21 cellular contexts compared by ENCODE assay signal in genomic region chr9:37622462-37622861, GRCh38. TPM values are rescaled to one million over a fixed set of nuclear protein-coding genes. Genes with fewer than 3 reads are reported as not detected.
A peak's percentile ranks its signal among the peaks of the same experiment; 100 is the strongest.
DNase-seq lines count a peak whose midpoint lies in the region; ATAC-seq and TF ChIP-seq lines count a peak whose summit lies in the region.
"Had no signal": no experiment of that assay in that cellular context is flagged by ENCODE, and none has a peak within 500 bp of the region (broad histone marks: within the 10 kb centered on the region; RNA-seq: fewer than 3 reads in every experiment).

No MANE protein-coding gene starts in this region.

- no peak overlapping the region for H3K4ac ChIP-seq in IMR-90 (ENCODE audit: low read depth, low read length)

- no peak overlapping the region for H4K91ac ChIP-seq in IMR-90 (ENCODE audit: insufficient read depth, low read depth, low read length)

- H3K27me3 ChIP-seq in BLaER1 treated with 17β-estradiol and CSF1 and Interleukin-3, amounts not matched to agents 10 nM and 100 nM: no peaks in the 10 kb centered on the region
- H3K27me3 ChIP-seq in IMR-90 (ENCODE audit: control insufficient read depth, insufficient read depth, low read length): peaks cover 5% of the 10 kb centered on the region
- H3K27me3 ChIP-seq in vagina: no peaks in the 10 kb centered on the region
- H3K27me3 ChIP-seq: MG63 had no signal

- POLR2A ChIA-PET in IMR-90 (lab: Charles Lee; ENCODE audit: unreplicated experiment): no interaction called here

- no peak overlapping the region for H3K9ac ChIP-seq in BLaER1 treated with 17β-estradiol and CSF1 and Interleukin-3, amounts not matched to agents 10 nM and 100 nM
- no peak overlapping the region for H3K9ac ChIP-seq in IMR-90 (ENCODE audit: low read depth, low read length)

- no peaks in the 10 kb centered on the region for H3K36me3 ChIP-seq in BLaER1 treated with 17β-estradiol and CSF1 and Interleukin-3, amounts not matched to agents 10 nM and 100 nM
- H3K36me3 ChIP-seq in IMR-90 (ENCODE audit: control insufficient read depth, insufficient read depth, low read length): no peaks in the 10 kb centered on the region
- no peaks in the 10 kb centered on the region for H3K36me3 ChIP-seq in vagina
- H3K36me3 ChIP-seq: HAP-1, MG63 had no signal

- BruUV-seq in IMR-90 (replicated peaks; lab: Mats Ljungman, UMichigan): no TSS peak

- peaks cover 3% of the 10 kb centered on the region for H3K9me1 ChIP-seq in IMR-90 (ENCODE audit: insufficient read depth, low read length)

- H2AK5ac ChIP-seq in IMR-90 (ENCODE audit: low read depth, low read length): no peak overlapping the region

- H2AFZ ChIP-seq in IMR-90 (replicated peaks; ENCODE audit: low read length, poor library complexity): no peak overlapping the region

- H2BK5ac ChIP-seq in IMR-90 (ENCODE audit: low read depth, low read length, poor library complexity, severe bottlenecking): no peak overlapping the region

- H3K9me3 ChIP-seq in BLaER1 treated with 17β-estradiol and CSF1 and Interleukin-3, amounts not matched to agents 10 nM and 100 nM (replicated peaks in 1 of 11): no peaks in the 10 kb centered on the region
- H3K9me3 ChIP-seq in IMR-90 (ENCODE audit: control insufficient read depth, insufficient read depth, low read length): no peaks in the 10 kb centered on the region
- no peaks in the 10 kb centered on the region for H3K9me3 ChIP-seq in vagina
- H3K9me3 ChIP-seq: Caco-2, HAP-1, MG63 had no signal

- no peaks in the 10 kb centered on the region for H3K79me1 ChIP-seq in IMR-90 (ENCODE audit: low read depth in 1 of 2, low read length in 2 of 2)

- in situ Hi-C loops in IMR-90 (cut with MboI; ENCODE audit: low sequenced_read_pairs): no loop called here

- no peak overlapping the region for H3K56ac ChIP-seq in IMR-90 (ENCODE audit: extremely low read depth, insufficient read depth, low read length)

- no peaks in the 10 kb centered on the region for H4K20me1 ChIP-seq in BLaER1 treated with 17β-estradiol and CSF1 and Interleukin-3, amounts not matched to agents 10 nM and 100 nM
- no peaks in the 10 kb centered on the region for H4K20me1 ChIP-seq in IMR-90 (ENCODE audit: insufficient read depth, low read length)

- TF ChIP-seq CTCF in IMR-90 (conservative IDR thresholded peaks at IDR 0.05; ENCODE audit: low read depth, low read length) (no peak), vagina (IDR thresholded peaks at IDR 0.05) (no peak)

- dilution Hi-C loops in IMR-90 (cut with HindIII; ENCODE audit: low sequenced_read_pairs, unreplicated experiment): no loop called here

- peaks cover 15 to 40% (median 26%) of the 10 kb centered on the region in 10 experiments for H3K4me1 ChIP-seq in BLaER1 treated with 17β-estradiol and CSF1 and Interleukin-3, amounts not matched to agents 10 nM and 100 nM
- H3K4me1 ChIP-seq in IMR-90 (ENCODE audit: control insufficient read depth, insufficient read depth, low read length) (peaks cover 4% of the 10 kb centered on the region), vagina (no peaks in the 10 kb centered on the region)
- H3K4me1 ChIP-seq: HAP-1 had no signal

- DNase-seq in IMR-90: peak; percentile 32
- DNase-seq in fibroblast of peridontal ligament (ENCODE audit: extremely low read depth): peak; percentile 73
- DNase-seq in NCI-H2081 (lab: John Stamatoyannopoulos, UW): no peak
- no peak for DNase-seq in vagina (ENCODE audit: extremely low spot score in 2 of 2)
- DNase-seq in SHP77 treated with DMSO at 0.1 percent for 48 hours (lab: John Stamatoyannopoulos, UW): no peak
- DNase-seq: Caco-2; CD4-positive, CD25-positive, alpha-beta regulatory T cell; DMS153; EL; Karpas-422; MG63; NCI-H1092; NCI-H146; NCI-H446; NCI-H69; SHP77 had no signal

- no peak overlapping the region for H4K5ac ChIP-seq in IMR-90 (ENCODE audit: low read depth, low read length)

- TF ChIP-seq POLR2A in IMR-90 (IDR thresholded peaks at IDR 0.05; ENCODE audit: low read depth, low read length) (no peak), vagina (IDR thresholded peaks at IDR 0.05) (no peak)

- H3K18ac ChIP-seq in IMR-90 (ENCODE audit: low read depth, low read length): no peak overlapping the region

- intact Hi-C loops in IMR-90 (cut with micrococcal nuclease): no loop called here
- intact Hi-C loops in vagina (cut with DNase I): no loop called here

- peak overlapping the region in 6 of 11 experiments; percentile 63 to 87 (median 80); a peak in 8 of 22 replicates for H3K4me2 ChIP-seq in BLaER1 treated with 17β-estradiol and CSF1 and Interleukin-3, amounts not matched to agents 10 nM and 100 nM
- H3K4me2 ChIP-seq in IMR-90 (ENCODE audit: low read depth, low read length): no peak overlapping the region

- no peak overlapping the region for H3K23ac ChIP-seq in IMR-90 (ENCODE audit: low read depth, low read length)

- no peak overlapping the region for H2BK20ac ChIP-seq in IMR-90 (ENCODE audit: low read depth, low read length)

- no peak for ATAC-seq in IMR-90 (ENCODE audit: low read depth)
- ATAC-seq in HG02870 (IDR thresholded peaks at IDR 0.05; ENCODE audit: unreplicated experiment): no peak

- no peak overlapping the region for H3K14ac ChIP-seq in IMR-90 (replicated peaks; ENCODE audit: low read depth, low read length)

- H2AK9ac ChIP-seq in IMR-90 (replicated peaks; ENCODE audit: low read depth, low read length, poor library complexity): no peak overlapping the region

- no peak overlapping the region for H3K4me3 ChIP-seq in BLaER1 treated with 17β-estradiol and CSF1 and Interleukin-3, amounts not matched to agents 10 nM and 100 nM
- no peak overlapping the region for H3K4me3 ChIP-seq in IMR-90 (ENCODE audit: insufficient read depth, low read depth, low read length)
- no peak overlapping the region for H3K4me3 ChIP-seq in vagina
- H3K4me3 ChIP-seq: HAP-1, MG63 had no signal

- no peak overlapping the region for H2BK15ac ChIP-seq in IMR-90 (ENCODE audit: low read depth, low read length)

- no peak overlapping the region for H2BK120ac ChIP-seq in IMR-90 (ENCODE audit: low read depth, low read length)

- H4K8ac ChIP-seq in IMR-90 (ENCODE audit: low read depth in 2 of 2, low read length in 2 of 2): no peak overlapping the region

- TF ChIP-seq RAD21 in IMR-90 (IDR thresholded peaks at IDR 0.05; ENCODE audit: low read length): no peak

- CTCF ChIA-PET in IMR-90 (lab: Yijun Ruan, JAX): interaction anchor here (0.6 kb wide), 1 partner anchor 59 kb away, joined by 5 read pairs; no protein-coding TSS in a partner anchor

- WGBS in IMR-90 (ENCODE audit: extremely low coverage in 2 of 2, insufficient read length in 1 of 2), 2 experiments: no CpG with 5 or more reads among the region's 4 CpGs

- H3K27ac ChIP-seq in BLaER1 treated with 17β-estradiol and CSF1 and Interleukin-3, amounts not matched to agents 10 nM and 100 nM: no peak overlapping the region
- H3K27ac ChIP-seq in IMR-90 (ENCODE audit: insufficient read depth, low read length) (no peak overlapping the region), vagina (no peak overlapping the region)

TF ChIP-seq in IMR-90, 13 proteins besides CTCF, POLR2A, EP300 and RAD21:
- TF ChIP-seq FOS (IDR thresholded peaks at IDR 0.05; ENCODE audit: low read depth, low read length) (no peak), BHLHE40 (IDR thresholded peaks at IDR 0.05; ENCODE audit: low read depth, low read length) (no peak), NFE2L2 (IDR thresholded peaks at IDR 0.05; ENCODE audit: low read depth, low read length) (no peak), MXI1 (IDR thresholded peaks at IDR 0.05; ENCODE audit: borderline replicate concordance, low read depth, low read length) (no peak)
- TF ChIP-seq, protein P1, sequence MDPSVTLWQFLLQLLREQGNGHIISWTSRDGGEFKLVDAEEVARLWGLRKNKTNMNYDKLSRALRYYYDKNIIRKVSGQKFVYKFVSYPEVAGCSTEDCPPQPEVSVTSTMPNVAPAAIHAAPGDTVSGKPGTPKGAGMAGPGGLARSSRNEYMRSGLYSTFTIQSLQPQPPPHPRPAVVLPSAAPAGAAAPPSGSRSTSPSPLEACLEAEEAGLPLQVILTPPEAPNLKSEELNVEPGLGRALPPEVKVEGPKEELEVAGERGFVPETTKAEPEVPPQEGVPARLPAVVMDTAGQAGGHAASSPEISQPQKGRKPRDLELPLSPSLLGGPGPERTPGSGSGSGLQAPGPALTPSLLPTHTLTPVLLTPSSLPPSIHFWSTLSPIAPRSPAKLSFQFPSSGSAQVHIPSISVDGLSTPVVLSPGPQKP (IDR thresholded peaks at IDR 0.05; ENCODE audit: borderline replicate concordance, low read depth, low read length): no peak

RNA-seq across cellular contexts. Expression of gene FRMPD1, which starts 28.3 kb away (rescaled TPM):
- not detected in 2 replicates for total RNA-seq in IMR-90 (2012; rRNA removed)
- polyA plus RNA-seq in IMR-90 (2012; rRNA removed): not detected in 2 replicates
- polyA plus RNA-seq in IMR-90 (2012; cell fraction: cytosol; rRNA removed): not detected in 2 replicates
- not detected in 2 replicates for polyA plus RNA-seq in IMR-90 (2012; cell fraction: nucleus; rRNA removed; ENCODE audit: low replicate concordance)
- 0.98 TPM for total RNA-seq in vagina
- total RNA-seq: Caco-2; CD4-positive, CD25-positive, alpha-beta regulatory T cell; T-helper 2 cell treated with Interferon-gamma antibody and Interleukin-4, amounts not matched to agents 100 ng/mL and 5 ng/mL, for 36 hours had no signal
- polyA plus RNA-seq: AG04450; CD4-positive, CD25-positive, alpha-beta regulatory T cell had no signal

RNA-seq across cellular contexts. Expression of gene TOMM5, which starts 30.1 kb away (rescaled TPM):
- total RNA-seq in IMR-90 (2012; rRNA removed): 159 and 229 TPM in 2 replicates
- polyA plus RNA-seq in IMR-90 (2012; rRNA removed): 200 and 206 TPM in 2 replicates
- polyA plus RNA-seq in IMR-90 (2012; cell fraction: cytosol; rRNA removed): 72.3 and 93.5 TPM in 2 replicates
- 15.8 and 47.1 TPM in 2 replicates for polyA plus RNA-seq in IMR-90 (2012; cell fraction: nucleus; rRNA removed; ENCODE audit: low replicate concordance)
- 70.7 TPM for total RNA-seq in vagina

RNA-seq across cellular contexts. Expression of gene FBXO10, which starts 46.3 kb away (rescaled TPM):
- total RNA-seq in IMR-90 (2012; rRNA removed) (6.6 and 7.5 TPM in 2 replicates), vagina (14.0 TPM)
- polyA plus RNA-seq in IMR-90 (2012; rRNA removed): 6.6 and 6.7 TPM in 2 replicates
- 4.8 and 5.3 TPM in 2 replicates for polyA plus RNA-seq in IMR-90 (2012; cell fraction: cytosol; rRNA removed)
- 17.7 and 18.1 TPM in 2 replicates for polyA plus RNA-seq in IMR-90 (2012; cell fraction: nucleus; rRNA removed; ENCODE audit: low replicate concordance)

Comparison
In these comparisons a context has a peak if more than half of its experiments do, and no peak if none do; other contexts are left out.
1. DNase-seq: peak in IMR-90 (single experiment) and fibroblast of peridontal ligament (single experiment); none in NCI-H2081 (0 of 2), vagina (0 of 2) and SHP77 treated with DMSO at 0.1 percent for 48 hours (single experiment).